30 cellular contexts compared by ENCODE assay signal in the genomic region with DNA sequence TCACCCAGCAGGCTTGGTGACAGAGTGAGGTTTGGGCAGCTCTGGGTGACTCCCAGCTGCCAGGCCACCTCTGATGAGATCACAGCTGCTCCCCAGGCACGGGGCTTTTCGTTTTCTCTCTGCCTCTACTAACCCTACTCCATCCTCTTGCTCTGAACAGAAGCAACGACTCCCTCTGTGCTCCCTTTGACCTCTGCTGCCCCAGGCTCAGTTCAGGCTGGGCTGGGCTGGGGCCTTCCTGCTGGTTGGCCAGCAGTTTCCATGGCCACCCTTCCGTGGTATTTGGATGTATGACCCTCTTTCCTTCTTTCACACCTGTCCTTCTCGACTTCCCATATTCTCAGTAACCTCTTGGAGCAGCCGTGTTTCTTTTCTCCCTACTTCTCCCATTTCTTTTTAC. TPM values are rescaled to one million over a fixed set of nuclear protein-coding genes. Genes with fewer than 3 reads are reported as not detected.
"Had no signal": no experiment of that assay in that cellular context is flagged by ENCODE, and none has a peak within 500 bp of the region (broad histone marks: within the 10 kb centered on the region; RNA-seq: fewer than 3 reads in every experiment).

No MANE protein-coding gene starts in this region.

- H3K27ac Mint-ChIP-seq: activated naive CD8-positive, alpha-beta T cell treated with anti-CD3 and anti-CD28 coated beads for 36 hours; natural killer cell treated with Interleukin-12 subunit alpha and Interleukin-12 subunit beta and Interleukin-15 and Interleukin-18, amount 100 ng/mL, for 72 hours; type B pancreatic cell had no signal

- H3K9me3 ChIP-seq: adrenal gland, body of pancreas, colonic mucosa, heart right ventricle, lower lobe of right lung, ovary, prostate gland, right atrium auricular region, testis, uterus had no signal

- H3K4me1 ChIP-seq: adrenal gland, body of pancreas, colonic mucosa, heart right ventricle, lower lobe of right lung, prostate gland, right atrium auricular region, testis, uterus had no signal

- ATAC-seq: body of pancreas; left lobe of liver; lower lobe of right lung; natural killer cell treated with Interleukin-12 subunit alpha and Interleukin-12 subunit beta and Interleukin-15 and Interleukin-18, amount 100 ng/mL, for 72 hours had no signal

- H3K4me3 Mint-ChIP-seq: activated naive CD8-positive, alpha-beta T cell treated with anti-CD3 and anti-CD28 coated beads for 36 hours; natural killer cell treated with Interleukin-12 subunit alpha and Interleukin-12 subunit beta and Interleukin-15 and Interleukin-18, amount 100 ng/mL, for 72 hours; type B pancreatic cell had no signal

- H3K9me3 Mint-ChIP-seq: activated naive CD8-positive, alpha-beta T cell treated with anti-CD3 and anti-CD28 coated beads for 36 hours; natural killer cell treated with Interleukin-12 subunit alpha and Interleukin-12 subunit beta and Interleukin-15 and Interleukin-18, amount 100 ng/mL, for 72 hours; type B pancreatic cell had no signal

- H3K27ac ChIP-seq: adrenal gland, body of pancreas, cardiac muscle cell, colonic mucosa, epithelial cell of prostate, heart right ventricle, lower lobe of right lung, ovary, prostate gland, right atrium auricular region, testis, uterus had no signal

- DNase-seq: activated CD4-positive, alpha-beta T cell treated with anti-CD3 and anti-CD28 coated beads for 48 hours; activated CD4-positive, alpha-beta T cell treated with anti-CD3 and anti-CD28 coated beads, Interleukin-2, amount 50 U/mL, for 48 hours; activated CD8-positive, alpha-beta memory T cell treated with anti-CD3 and anti-CD28 coated beads for 24 hours; activated effector memory CD4-positive, alpha-beta T cell treated with Interleukin-2 at 50 U/mL for 16 hours; activated naive CD4-positive, alpha-beta T cell treated with Interleukin-2 at 50 U/mL for 16 hours; activated naive CD8-positive, alpha-beta T cell treated with anti-CD3 and anti-CD28 coated beads for 36 hours; adrenal gland; aorta; body of pancreas; cerebellar nuclear complex; colonic mucosa; effector CD8-positive, alpha-beta T cell; heart right ventricle; lower lobe of right lung; mesenchymal stem cell; ovary; stimulated activated CD4-positive, alpha-beta T cell treated with anti-CD3 and anti-CD28 coated beads, Interleukin-15, amount 100 ng/mL, for 24 hours; stimulated activated CD4-positive, alpha-beta T cell treated with anti-CD3 and anti-CD28 coated beads, Interleukin-2, amount 100 ng/mL, for 24 hours; stimulated activated naive CD4-positive, alpha-beta T cell; testis; uterus had no signal

- H3K4me1 Mint-ChIP-seq: activated naive CD8-positive, alpha-beta T cell treated with anti-CD3 and anti-CD28 coated beads for 36 hours had no signal

- H3K36me3 Mint-ChIP-seq: activated naive CD8-positive, alpha-beta T cell treated with anti-CD3 and anti-CD28 coated beads for 36 hours; natural killer cell treated with Interleukin-12 subunit alpha and Interleukin-12 subunit beta and Interleukin-15 and Interleukin-18, amount 100 ng/mL, for 72 hours had no signal

- H3K4me3 ChIP-seq: adrenal gland, body of pancreas, cardiac muscle cell, colonic mucosa, heart right ventricle, lower lobe of right lung, ovary, prostate gland, right atrium auricular region, testis, uterus had no signal

- H3K36me3 ChIP-seq: adrenal gland, cardiac muscle cell, colonic mucosa, heart right ventricle, lower lobe of right lung, ovary, prostate gland, right atrium auricular region, uterus had no signal

- H3K27me3 ChIP-seq: body of pancreas, colonic mucosa, ovary, right atrium auricular region, testis, uterus had no signal

RNA-seq across cellular contexts. Expression of gene RGMA, which starts 8.6 kb away (rescaled TPM):
- total RNA-seq: fibroblast of villous mesenchyme; natural killer cell treated with Interleukin-12 subunit alpha and Interleukin-12 subunit beta and Interleukin-15 and Interleukin-18, amount 100 ng/mL, for 72 hours; T-helper 1 cell treated with Interleukin-12 subunit alpha and Interleukin-12 subunit beta and Interleukin-4 antibody, amounts not matched to agents 30 ng/mL and 1 ng/mL, for 36 hours had no signal
